Comparison of ENCODE assay signal across 11 cellular contexts in genomic region chr18:38022247-38022646, GRCh38.
"Had no signal": no experiment of that assay in that cellular context is flagged by ENCODE, and none has a peak within 500 bp of the region (broad histone marks: within the 10 kb centered on the region; RNA-seq: fewer than 3 reads in every experiment).

No MANE protein-coding gene starts in this region.

- H3K27ac ChIP-seq: GM23248 had no signal

- H3K4me1 ChIP-seq: HAP-1 had no signal

- H3K9ac ChIP-seq: GM23248 had no signal

- H3K4me2 ChIP-seq: GM23338 had no signal

- H3K36me3 ChIP-seq: HAP-1 had no signal

- FAIRE-seq: H1, H54 had no signal

- H3K4me3 ChIP-seq: GM23248, GM23338, HAP-1 had no signal

- H2AFZ ChIP-seq: GM23248, GM23338 had no signal

- H3K9me3 ChIP-seq: HAP-1 had no signal

- ATAC-seq: GM23338, HCT116 had no signal

- DNase-seq: GM23248, GOT3, H7, H9, HCEC 1CT, HFFc6 had no signal
